ENCODE assay signal across 19 cellular contexts in genomic region chr16:69120096-69120664, GRCh38. TPM values are rescaled to one million over a fixed set of nuclear protein-coding genes. Genes with fewer than 3 reads are reported as not detected.
DNase-seq lines count a peak whose midpoint lies in the region; ATAC-seq, FAIRE-seq and TF ChIP-seq lines count a peak whose summit lies in the region.
"Had no signal": no experiment of that assay in that cellular context is flagged by ENCODE, and none has a peak within 500 bp of the region (broad histone marks: within the 10 kb centered on the region; RNA-seq: fewer than 3 reads in every experiment).

No MANE protein-coding gene starts in this region.

- peaks cover 56 to 58% of the 10 kb centered on the region in 2 experiments for H3K36me3 ChIP-seq in SK-N-SH (replicated peaks in 1 of 2; ENCODE audit: control insufficient read depth in 1 of 2, insufficient read depth in 2 of 2, low read length in 1 of 2)
- H3K36me3 ChIP-seq in Panc1 (ENCODE audit: control insufficient read depth, insufficient read depth, low read length), result peaks cover 4% of the 10 kb centered on the region
- H3K36me3 ChIP-seq in kidney (ENCODE audit: control insufficient read depth in 1 of 2, insufficient read depth in 2 of 2, low read length in 2 of 2), result peaks cover 4 to 19% of the 10 kb centered on the region in 2 donors

- TF ChIP-seq RAD21 in SK-N-SH (IDR thresholded peaks at IDR 0.05; ENCODE audit: low read length), result no peak

- BruUV-seq in Panc1 (replicated peaks; lab: Mats Ljungman, UMichigan), result TSS peak; percentile 16

- H3K36me3 Mint-ChIP-seq in stimulated activated effector memory CD8-positive, alpha-beta T cell treated with anti-CD3 and anti-CD28 coated beads, Interleukin-12 subunit alpha, Interleukin-12 subunit beta, amount 100 ng/mL, for 72 hours, result peaks cover 66% of the 10 kb centered on the region
- H3K36me3 Mint-ChIP-seq in CD14-positive monocyte, result peaks cover 41 to 70% of the 10 kb centered on the region in 2 donors

- H3K9ac ChIP-seq in SK-N-SH (no peak overlapping the region), kidney (ENCODE audit: low read length in 2 of 2) (no peak overlapping the region)

- no peaks in the 10 kb centered on the region for H3K4me1 Mint-ChIP-seq in stimulated activated effector memory CD8-positive, alpha-beta T cell treated with anti-CD3 and anti-CD28 coated beads, Interleukin-12 subunit alpha, Interleukin-12 subunit beta, amount 100 ng/mL, for 72 hours
- H3K4me1 Mint-ChIP-seq in CD14-positive monocyte, result no peaks in the 10 kb centered on the region
- H3K4me1 Mint-ChIP-seq: GM23338 had no signal

- ATAC-seq in SK-N-SH treated with all-trans-retinoic acid at 6 μM for 48 hours (no peak), Panc1 (no peak)
- ATAC-seq in stimulated activated effector memory CD8-positive, alpha-beta T cell treated with anti-CD3 and anti-CD28 coated beads, Interleukin-12 subunit alpha, Interleukin-12 subunit beta, amount 100 ng/mL, for 72 hours, result no peak
- ATAC-seq: GM23338 had no signal

- peaks cover 48% of the 10 kb centered on the region for H3K79me2 ChIP-seq in SK-N-SH (ENCODE audit: insufficient read depth)

- peaks cover 13% of the 10 kb centered on the region for H3F3A ChIP-seq in SK-N-SH (replicated peaks; ENCODE audit: insufficient read depth)

- H3K9me3 ChIP-seq in SK-N-SH, result no peaks in the 10 kb centered on the region
- no peaks in the 10 kb centered on the region for H3K9me3 ChIP-seq in Panc1 (ENCODE audit: control insufficient read depth, insufficient read depth, low read depth, low read length)
- H3K9me3 ChIP-seq in kidney (ENCODE audit: control insufficient read depth in 1 of 2, low read length in 2 of 2), result no peaks in the 10 kb centered on the region
- H3K9me3 ChIP-seq: BLaER1 treated with 17β-estradiol and CSF1 and Interleukin-3, amounts not matched to agents 10 nM and 100 nM had no signal

- WGBS in SK-N-SH (ENCODE audit: low lambda C conversion rate), result 93% methylated on average over 18 of the region's 19 CpGs

- peaks cover 43% of the 10 kb centered on the region for H4K20me1 ChIP-seq in SK-N-SH (ENCODE audit: insufficient read depth)

- TF ChIP-seq EP300 in SK-N-SH (IDR thresholded peaks at IDR 0.05; ENCODE audit: borderline replicate concordance in 1 of 2, low read depth in 1 of 2, low read length in 1 of 2), result no peak

- TF ChIP-seq CTCF in SK-N-SH (IDR thresholded peaks at IDR 0.05) (no peak), Panc1 (IDR thresholded peaks at IDR 0.05) (no peak), kidney (IDR thresholded peaks at IDR 0.05; ENCODE audit: borderline replicate concordance, extremely low read depth, insufficient read depth) (no peak), CD14-positive monocyte (IDR thresholded peaks at IDR 0.05) (no peak), dorsolateral prefrontal cortex (IDR thresholded peaks at IDR 0.05 in 54 of 56, conservative IDR thresholded peaks at IDR 0.05 in 2 of 56; ENCODE audit: low read depth in 1 of 56, partially characterized antibody in 56 of 56) (no peak)

- POLR2A ChIA-PET in SK-N-SH (lab: Yijun Ruan, JAX), result no interaction called here
- POLR2A ChIA-PET in Panc1 (lab: Charles Lee), result no interaction called here

- H3K27ac Mint-ChIP-seq in stimulated activated effector memory CD8-positive, alpha-beta T cell treated with anti-CD3 and anti-CD28 coated beads, Interleukin-12 subunit alpha, Interleukin-12 subunit beta, amount 100 ng/mL, for 72 hours, result peak overlapping the region; percentile 20
- no peak overlapping the region for H3K27ac Mint-ChIP-seq in CD14-positive monocyte
- H3K27ac Mint-ChIP-seq: CD4-positive, alpha-beta T cell; GM23338 had no signal

- H3K4me1 ChIP-seq in SK-N-SH (ENCODE audit: control insufficient read depth in 1 of 2, insufficient read depth in 2 of 2, low read depth in 1 of 2, low read length in 1 of 2) (no peaks in the 10 kb centered on the region), Panc1 (ENCODE audit: control insufficient read depth, insufficient read depth, low read length) (no peaks in the 10 kb centered on the region), kidney (ENCODE audit: control insufficient read depth in 1 of 2, insufficient read depth in 1 of 2, low read depth in 1 of 2, low read length in 2 of 2) (peaks cover 17 to 20% of the 10 kb centered on the region in 2 donors)

- no peaks in the 10 kb centered on the region for H3K27me3 ChIP-seq in SK-N-SH (ENCODE audit: insufficient read depth)
- no peaks in the 10 kb centered on the region for H3K27me3 ChIP-seq in Panc1 (ENCODE audit: control insufficient read depth, insufficient read depth, low read length)
- H3K27me3 ChIP-seq in dorsolateral prefrontal cortex, result no peaks in the 10 kb centered on the region
- H3K27me3 ChIP-seq: BLaER1 treated with 17β-estradiol and CSF1 and Interleukin-3, amounts not matched to agents 10 nM and 100 nM had no signal

- no peak overlapping the region for H3K4me3 Mint-ChIP-seq in stimulated activated effector memory CD8-positive, alpha-beta T cell treated with anti-CD3 and anti-CD28 coated beads, Interleukin-12 subunit alpha, Interleukin-12 subunit beta, amount 100 ng/mL, for 72 hours
- H3K4me3 Mint-ChIP-seq in CD14-positive monocyte, result no peak overlapping the region
- H3K4me3 Mint-ChIP-seq: CD4-positive, alpha-beta T cell; GM23338 had no signal

- H3K4me3 ChIP-seq in SK-N-SH (ENCODE audit: low read depth in 2 of 2, low read length in 1 of 2), result no peak overlapping the region
- no peak overlapping the region for H3K4me3 ChIP-seq in Panc1 (ENCODE audit: low read depth in 2 of 2, low read length in 2 of 2)
- no peak overlapping the region for H3K4me3 ChIP-seq in kidney (ENCODE audit: low read length in 2 of 2)
- H3K4me3 ChIP-seq in dorsolateral prefrontal cortex, result no peak overlapping the region
- H3K4me3 ChIP-seq: BLaER1 treated with 17β-estradiol and CSF1 and Interleukin-3, amounts not matched to agents 10 nM and 100 nM; GM23338 had no signal

- intact Hi-C loops in Panc1 (cut with micrococcal nuclease; ENCODE audit: unreplicated experiment), result no loop called here
- intact Hi-C loops in kidney (cut with DNase I), result no loop called here
- intact Hi-C loops in cardiac septum (cut with DNase I), result loop anchor here (10.0 kb wide), 1 partner anchor 585 kb away; the partner anchor contains the start of gene ZFP90
- intact Hi-C loops in CD14-positive monocyte (cut with micrococcal nuclease), result loop anchor here (5.0 to 10.0 kb wide), 2 partner anchors 415 to 593 kb away; no protein-coding TSS in a partner anchor
- intact Hi-C loops in dorsolateral prefrontal cortex (cut with DNase I), result loop anchor here in 1 of 2 donors (5.0 kb wide), 2 partner anchors 218 to 273 kb away; no protein-coding TSS in a partner anchor

- CTCF ChIA-PET in SK-N-SH (lab: Yijun Ruan, JAX) (interaction anchor here (0.7 to 7.3 kb wide), 5 partner anchors 8 to 591 kb away, joined by 3 to 91 read pairs (median 10); partner anchors contain the start of gene HAS3), Panc1 (lab: Charles Lee) (interaction anchor here (0.6 kb wide), 1 partner anchor 218 kb away, joined by 9 read pairs; no protein-coding TSS in a partner anchor)

- no peak overlapping the region for H2AFZ ChIP-seq in SK-N-SH (ENCODE audit: low read depth)
- H2AFZ ChIP-seq: GM23338 had no signal

- H3K9me3 Mint-ChIP-seq in stimulated activated effector memory CD8-positive, alpha-beta T cell treated with anti-CD3 and anti-CD28 coated beads, Interleukin-12 subunit alpha, Interleukin-12 subunit beta, amount 100 ng/mL, for 72 hours, result no peaks in the 10 kb centered on the region
- no peaks in the 10 kb centered on the region for H3K9me3 Mint-ChIP-seq in CD14-positive monocyte
- H3K9me3 Mint-ChIP-seq: CD4-positive, alpha-beta T cell had no signal

- H3K27ac ChIP-seq in SK-N-SH (ENCODE audit: low read depth in 2 of 2, low read length in 1 of 2) (no peak overlapping the region), Panc1 (ENCODE audit: low read length) (no peak overlapping the region), kidney (ENCODE audit: low read depth in 2 of 2, low read length in 2 of 2) (no peak overlapping the region), dorsolateral prefrontal cortex (no peak overlapping the region)
- H3K27ac ChIP-seq: 22Rv1; BLaER1 treated with 17β-estradiol and CSF1 and Interleukin-3, amounts not matched to agents 10 nM and 100 nM; HL-60 had no signal

- H3K4me2 ChIP-seq in SK-N-SH, result no peak overlapping the region
- H3K4me2 ChIP-seq: BLaER1 treated with 17β-estradiol and CSF1 and Interleukin-3, amounts not matched to agents 10 nM and 100 nM; GM23338 had no signal

- H3K27me3 Mint-ChIP-seq in CD14-positive monocyte (ENCODE audit: low read depth in 3 of 3), result peaks cover 0 to 1% (median 0%) of the 10 kb centered on the region in 3 donors
- H3K27me3 Mint-ChIP-seq: CD4-positive, alpha-beta T cell had no signal

- FAIRE-seq in kidney (lab: Jason Lieb, UNC), result no peak
- FAIRE-seq: G401.6, GM12891 had no signal

- in situ Hi-C loops in Panc1 (cut with HindIII; ENCODE audit: low pct_unique_long_range_greater_than_20kb, low sequenced_read_pairs), result no loop called here

- H3K9me2 ChIP-seq in SK-N-SH, result no peaks in the 10 kb centered on the region

- DNase-seq in SK-N-SH, result no peak
- DNase-seq in Panc1 (ENCODE audit: low read depth, low spot score), result no peak
- DNase-seq in kidney, result peak; percentile 29
- no peak for DNase-seq in stimulated activated effector memory CD8-positive, alpha-beta T cell treated with anti-CD3 and anti-CD28 coated beads, Interleukin-12 subunit alpha, Interleukin-12 subunit beta, amount 100 ng/mL, for 72 hours (ENCODE audit: low spot score in 2 of 2)
- DNase-seq in cardiac septum (ENCODE audit: low spot score), result no peak
- no peak for DNase-seq in CD14-positive monocyte (ENCODE audit: low spot score)
- no peak for DNase-seq in dorsolateral prefrontal cortex
- DNase-seq: CD4-positive, alpha-beta T cell; DMS153; DMS79 treated with DMSO at 0.1 percent for 48 hours; EL; H7 had no signal

RNA-seq across cellular contexts. Expression of gene CHTF8, which starts 12.2 kb away (rescaled TPM):
- polyA plus RNA-seq in SK-N-SH (2012; rRNA removed) (83.0 and 96.6 TPM in 2 replicates), kidney (ENCODE audit: insufficient read depth, low read depth, low replicate concordance) (163 TPM), CD14-positive monocyte (100 to 1,000 TPM; 158 to 172 TPM)
- polyA plus RNA-seq in SK-N-SH (2012; cell fraction: cytosol; rRNA removed), result 60.3 and 84.3 TPM in 2 replicates
- polyA plus RNA-seq in SK-N-SH (2012; cell fraction: nucleus; rRNA removed), result 54.0 and 64.1 TPM in 2 replicates
- total RNA-seq in Panc1 (2021; ENCODE audit: unreplicated experiment) (116 TPM), kidney (124 TPM), cardiac septum (43.2 TPM), dorsolateral prefrontal cortex (10 to 100 TPM; 40.8 to 90.1 (median 64.5) TPM)
- 85.0 TPM for polyA plus RNA-seq in Panc1 (2012; ENCODE audit: insufficient read length)

RNA-seq across cellular contexts. Expression of gene UTP4, which starts 12.3 kb away (rescaled TPM):
- polyA plus RNA-seq in SK-N-SH (2012; rRNA removed), result 66.5 and 91.7 TPM in 2 replicates
- polyA plus RNA-seq in SK-N-SH (2012; cell fraction: cytosol; rRNA removed), result 66.4 and 80.8 TPM in 2 replicates
- polyA plus RNA-seq in SK-N-SH (2012; cell fraction: nucleus; rRNA removed), result 47.6 and 88.1 TPM in 2 replicates
- total RNA-seq in Panc1 (2021; ENCODE audit: unreplicated experiment), result 61.7 TPM
- 41.6 TPM for polyA plus RNA-seq in Panc1 (2012; ENCODE audit: insufficient read length)
- 41.7 TPM for total RNA-seq in kidney
- 57.2 TPM for polyA plus RNA-seq in kidney (ENCODE audit: insufficient read depth, low read depth, low replicate concordance)
- 25.6 TPM for total RNA-seq in cardiac septum
- 10 to 100 TPM; 19.6 to 27.8 TPM for polyA plus RNA-seq in CD14-positive monocyte
- total RNA-seq in dorsolateral prefrontal cortex, result 10 to 100 TPM; 24.8 to 57.1 (median 40.2) TPM

RNA-seq across cellular contexts. Expression of gene HAS3, which starts 14.7 kb away (rescaled TPM):
- 38.7 and 52.4 TPM in 2 replicates for polyA plus RNA-seq in SK-N-SH (2012; rRNA removed)
- polyA plus RNA-seq in SK-N-SH (2012; cell fraction: cytosol; rRNA removed), result 26.0 and 37.9 TPM in 2 replicates
- 61.9 and 84.2 TPM in 2 replicates for polyA plus RNA-seq in SK-N-SH (2012; cell fraction: nucleus; rRNA removed)
- total RNA-seq in Panc1 (2021; ENCODE audit: unreplicated experiment), result 6.9 TPM
- 5.0 TPM for polyA plus RNA-seq in Panc1 (2012; ENCODE audit: insufficient read length)
- 2.1 TPM for total RNA-seq in kidney
- 0.34 TPM for polyA plus RNA-seq in kidney (ENCODE audit: insufficient read depth, low read depth, low replicate concordance)
- 0.38 TPM for total RNA-seq in cardiac septum
- polyA plus RNA-seq in CD14-positive monocyte, result not detected
- total RNA-seq in dorsolateral prefrontal cortex, result 1 to 10 TPM in 119 of 120 experiments, under 1 TPM in 1; 1.00 to 5.7 (median 2.7) TPM

Comparison
In these comparisons a context has a peak if more than half of its experiments do, and no peak if none do; other contexts are left out.
1. intact Hi-C loops: an anchor here in cardiac septum (10.0 kb wide) and CD14-positive monocyte (5.0 to 10.0 kb wide); none called in Panc1 and kidney.